In the genomic region with DNA sequence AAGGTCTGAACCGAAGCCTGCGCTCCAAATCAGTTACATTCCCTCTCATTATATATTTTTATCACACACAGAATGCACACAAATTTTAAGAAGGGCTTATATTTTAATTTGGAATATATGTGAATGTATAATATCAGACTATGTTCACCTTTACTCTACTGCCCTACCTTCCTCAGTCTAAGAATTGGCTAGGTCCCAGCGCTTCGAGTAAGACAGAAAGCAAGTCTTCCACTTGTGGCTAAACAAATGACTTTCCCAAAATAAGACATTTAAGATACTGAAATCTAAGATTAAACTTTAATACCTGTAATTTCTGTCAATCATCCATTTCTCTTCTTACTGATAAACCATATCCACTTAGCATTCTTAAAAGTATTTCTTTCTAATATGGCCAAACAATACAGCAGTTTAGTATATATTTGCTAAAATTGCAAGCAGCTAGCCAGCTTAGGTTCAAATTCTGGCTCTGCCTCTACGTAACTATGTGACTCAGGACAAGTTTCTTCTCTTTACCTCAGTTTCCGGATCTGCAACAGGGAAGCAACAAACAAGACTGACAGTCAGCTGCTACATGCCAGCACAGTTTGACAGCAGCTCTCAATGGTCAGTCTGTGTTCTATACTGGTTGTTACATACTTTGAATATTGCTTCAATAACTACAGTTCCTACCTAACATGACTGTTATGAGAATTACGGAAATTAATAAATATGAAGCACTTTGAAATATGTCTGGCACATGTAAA, we compare ENCODE assay signal across 10 cellular contexts. TPM values are rescaled to one million over a fixed set of nuclear protein-coding genes. Genes with fewer than 3 reads are reported as not detected.
DNase-seq lines count a peak whose midpoint lies in the region; ATAC-seq and TF ChIP-seq lines count a peak whose summit lies in the region.
"Had no signal": no experiment of that assay in that cellular context is flagged by ENCODE, and none has a peak within 500 bp of the region (broad histone marks: within the 10 kb centered on the region; RNA-seq: fewer than 3 reads in every experiment).

No MANE protein-coding gene starts in this region.

- no peak for TF ChIP-seq POLR2A in spleen (IDR thresholded peaks at IDR 0.05)

- H3K4me1 ChIP-seq in endocrine pancreas (ENCODE audit: control insufficient read depth, insufficient read depth, low read length) (peaks cover 31% of the 10 kb centered on the region), spleen (peaks cover 29 to 78% (median 42%) of the 10 kb centered on the region in 6 donors)

- peak overlapping the region in 5 of 8 donors; percentile 95 to 98 (median 96) for H3K27ac ChIP-seq in spleen

- peak; percentile 22 for DNase-seq in activated CD4-positive, alpha-beta T cell treated with anti-CD3 and anti-CD28 coated beads for 48 hours
- no peak for DNase-seq in activated CD4-positive, alpha-beta T cell treated with anti-CD3 and anti-CD28 coated beads, Interleukin-2, amount 50 U/mL, for 1 hour
- peak; percentile 60 for DNase-seq in RKO (ENCODE audit: low spot score)
- DNase-seq in spleen = no peak
- DNase-seq in effector CD4-positive, alpha-beta T cell = no peak
- DNase-seq in NCI-H2107 treated with DMSO at 0.1 percent for 48 hours (lab: John Stamatoyannopoulos, UW; ENCODE audit: unreplicated experiment) = no peak
- DNase-seq: ACHN; effector CD8-positive, alpha-beta T cell had no signal

- no peak overlapping the region for H3K9ac ChIP-seq in endocrine pancreas (ENCODE audit: control insufficient read depth, insufficient read depth, low read length)

- H3K9me3 ChIP-seq in endocrine pancreas (ENCODE audit: control insufficient read depth, low read length) (no peaks in the 10 kb centered on the region), spleen (no peaks in the 10 kb centered on the region)

- H3K4me3 ChIP-seq in endocrine pancreas (ENCODE audit: control insufficient read depth, insufficient read depth, low read length) = peak overlapping the region; percentile 94
- H3K4me3 ChIP-seq in spleen = peak overlapping the region in 2 of 8 donors; percentile 86 to 91

- no peaks in the 10 kb centered on the region for H3K27me3 ChIP-seq in endocrine pancreas (ENCODE audit: control insufficient read depth, insufficient read depth, low read length)
- no peaks in the 10 kb centered on the region for H3K27me3 ChIP-seq in spleen (replicated peaks in 1 of 7)

- H3K36me3 ChIP-seq in endocrine pancreas (ENCODE audit: control insufficient read depth, insufficient read depth, low read length) (no peaks in the 10 kb centered on the region), spleen (peaks cover 0 to 40% (median 9%) of the 10 kb centered on the region in 6 donors)

- WGBS in spleen, 5 donors = 58 to 67% (median 61%) methylated on average over 7 of the region's 7 CpGs

- intact Hi-C loops in spleen (cut with DNase I; ENCODE audit: low total_unique reads) = loop anchor here (10.0 kb wide), 1 partner anchor 81 kb away; no protein-coding TSS in a partner anchor

- no peak for TF ChIP-seq CTCF in spleen (IDR thresholded peaks at IDR 0.05 in 8 of 11, conservative IDR thresholded peaks at IDR 0.05 in 3 of 11)

- no peak for ATAC-seq in HG03571 (IDR thresholded peaks at IDR 0.05; ENCODE audit: unreplicated experiment)

RNA-seq across cellular contexts. Expression of a gene that starts 2.0 kb away (rescaled TPM):
- total RNA-seq in spleen = 10 to 100 TPM; 16.4 to 30.0 (median 21.2) TPM
- polyA plus RNA-seq in spleen = 10 to 100 TPM; 27.9 to 31.1 (median 29.9) TPM

RNA-seq across cellular contexts. Expression of a gene that starts 2.5 kb away (rescaled TPM):
- total RNA-seq in spleen = 100 to 1,000 TPM in 2 of 7 donors, 10 to 100 TPM in 5; 62.2 to 142 (median 77.2) TPM
- polyA plus RNA-seq in spleen = 10 to 100 TPM; 27.2 to 41.8 (median 28.0) TPM

Comparison
In these comparisons a context has a peak if more than half of its experiments do, and no peak if none do; other contexts are left out.
1. DNase-seq: peak in activated CD4-positive, alpha-beta T cell treated with anti-CD3 and anti-CD28 coated beads for 48 hours (single experiment) and RKO (single experiment); none in activated CD4-positive, alpha-beta T cell treated with anti-CD3 and anti-CD28 coated beads, Interleukin-2, amount 50 U/mL, for 1 hour (single experiment), spleen (single experiment), effector CD4-positive, alpha-beta T cell (single experiment) and NCI-H2107 treated with DMSO at 0.1 percent for 48 hours (single experiment).